In genomic region chr1:85911742-85912141, GRCh38 we compare ENCODE assay signal across 13 cellular contexts.
A peak's percentile ranks its signal among the peaks of the same experiment; 100 is the strongest.
DNase-seq lines count a peak whose midpoint lies in the region; ATAC-seq and TF ChIP-seq lines count a peak whose summit lies in the region.
"Had no signal": no experiment of that assay in that cellular context is flagged by ENCODE, and none has a peak within 500 bp of the region (broad histone marks: within the 10 kb centered on the region; RNA-seq: fewer than 3 reads in every experiment).

No MANE protein-coding gene starts in this region.

- in situ Hi-C loops in SK-MEL-5 (cut with HindIII; ENCODE audit: low pct_unique_long_range_greater_than_20kb, low sequenced_read_pairs): no loop called here

- no peaks in the 10 kb centered on the region for H4K20me1 ChIP-seq in GM23338 (replicated peaks; ENCODE audit: insufficient read depth)

- no peaks in the 10 kb centered on the region for H3K36me3 ChIP-seq in GM23338 (ENCODE audit: insufficient read depth)

- H3K27ac Mint-ChIP-seq in GM23338 (no peak overlapping the region), glutamatergic neuron (ENCODE audit: unreplicated experiment) (no peak overlapping the region)
- H3K27ac Mint-ChIP-seq in effector memory CD8-positive, alpha-beta T cell: no peak overlapping the region
- no peak overlapping the region for H3K27ac Mint-ChIP-seq in stimulated activated effector memory CD8-positive, alpha-beta T cell treated with anti-CD3 and anti-CD28 coated beads, Interleukin-12 subunit alpha, Interleukin-12 subunit beta, amount 100 ng/mL, for 72 hours
- H3K27ac Mint-ChIP-seq: CD14-positive monocyte, memory B cell had no signal

- H3K4me2 ChIP-seq in GM23338: no peak overlapping the region

- no peaks in the 10 kb centered on the region for H3K9me3 ChIP-seq in AG04450 (ENCODE audit: control insufficient read depth, insufficient read depth, low read length)

- no peaks in the 10 kb centered on the region for H3K79me2 ChIP-seq in GM23338 (replicated peaks; ENCODE audit: insufficient read depth)

- H2AFZ ChIP-seq in GM23338: no peak overlapping the region

- DNase-seq in AG04450 (ENCODE audit: low read depth, low spot score) (no peak), GM23338 (ENCODE audit: low spot score) (peak; percentile 43), SK-MEL-5 (ENCODE audit: low read depth, low spot score) (peak; percentile 19), glutamatergic neuron (no peak), C1 segment of cervical spinal cord (lab: John Stamatoyannopoulos, UW) (no peak)
- DNase-seq in effector memory CD8-positive, alpha-beta T cell: no peak
- DNase-seq in stimulated activated CD4-positive, alpha-beta T cell treated with anti-CD3 and anti-CD28 coated beads, Interleukin-4, amount 100 ng/mL, for 1 hour: no peak
- DNase-seq in stimulated activated effector memory CD8-positive, alpha-beta T cell treated with anti-CD3 and anti-CD28 coated beads, Interleukin-12 subunit alpha, Interleukin-12 subunit beta, amount 100 ng/mL, for 72 hours (ENCODE audit: low spot score in 2 of 2): no peak
- DNase-seq: GOT3, NCI-H146, right cardiac atrium had no signal

- H3K4me3 ChIP-seq in AG04450 (ENCODE audit: low read depth, low read length) (no peak overlapping the region), GM23338 (no peak overlapping the region)

- H3F3A ChIP-seq in GM23338 (replicated peaks; ENCODE audit: low read depth): no peaks in the 10 kb centered on the region

- no peaks in the 10 kb centered on the region for H3K4me1 ChIP-seq in GM23338 (ENCODE audit: insufficient read depth)

- H3K4me3 Mint-ChIP-seq in GM23338: no peak overlapping the region
- no peak overlapping the region for H3K4me3 Mint-ChIP-seq in glutamatergic neuron (ENCODE audit: unreplicated experiment)
- no peak overlapping the region for H3K4me3 Mint-ChIP-seq in effector memory CD8-positive, alpha-beta T cell
- H3K4me3 Mint-ChIP-seq in stimulated activated effector memory CD8-positive, alpha-beta T cell treated with anti-CD3 and anti-CD28 coated beads, Interleukin-12 subunit alpha, Interleukin-12 subunit beta, amount 100 ng/mL, for 72 hours: no peak overlapping the region
- H3K4me3 Mint-ChIP-seq: CD14-positive monocyte, memory B cell had no signal

- no peaks in the 10 kb centered on the region for H3K4me1 Mint-ChIP-seq in GM23338
- no peaks in the 10 kb centered on the region for H3K4me1 Mint-ChIP-seq in glutamatergic neuron (ENCODE audit: low read depth, unreplicated experiment)
- H3K4me1 Mint-ChIP-seq in effector memory CD8-positive, alpha-beta T cell (ENCODE audit: low read depth in 2 of 2): no peaks in the 10 kb centered on the region
- H3K4me1 Mint-ChIP-seq in stimulated activated effector memory CD8-positive, alpha-beta T cell treated with anti-CD3 and anti-CD28 coated beads, Interleukin-12 subunit alpha, Interleukin-12 subunit beta, amount 100 ng/mL, for 72 hours: no peaks in the 10 kb centered on the region
- H3K4me1 Mint-ChIP-seq: CD14-positive monocyte, memory B cell had no signal

- TF ChIP-seq CTCF in AG04450 (IDR thresholded peaks at IDR 0.05; ENCODE audit: low read depth, low read length): peak; percentile 44
- TF ChIP-seq CTCF in GM23338 (conservative IDR thresholded peaks at IDR 0.05; ENCODE audit: low read depth in 2 of 2): peak; percentile 43 to 65
- TF ChIP-seq CTCF in glutamatergic neuron (IDR thresholded peaks at IDR 0.05; ENCODE audit: partially characterized antibody, unreplicated experiment): peak; percentile 27

- POLR2A ChIA-PET in AG04450 (lab: Yijun Ruan, JAX): no interaction called here

- H3K9me3 Mint-ChIP-seq in GM23338 (no peaks in the 10 kb centered on the region), glutamatergic neuron (ENCODE audit: unreplicated experiment) (no peaks in the 10 kb centered on the region)
- peaks cover 0 to 2% of the 10 kb centered on the region in 2 donors for H3K9me3 Mint-ChIP-seq in effector memory CD8-positive, alpha-beta T cell
- no peaks in the 10 kb centered on the region for H3K9me3 Mint-ChIP-seq in stimulated activated effector memory CD8-positive, alpha-beta T cell treated with anti-CD3 and anti-CD28 coated beads, Interleukin-12 subunit alpha, Interleukin-12 subunit beta, amount 100 ng/mL, for 72 hours
- H3K9me3 Mint-ChIP-seq: CD14-positive monocyte, memory B cell had no signal

- H3K27me3 ChIP-seq in AG04450 (ENCODE audit: control insufficient read depth, insufficient read depth, low read length): no peaks in the 10 kb centered on the region
- H3K27me3 ChIP-seq in GM23338 (ENCODE audit: insufficient read depth): no peaks in the 10 kb centered on the region

- CTCF ChIA-PET in AG04450 (lab: Charles Lee): interaction anchor here (1.0 to 2.5 kb wide), 9 partner anchors 9 to 652 kb away, joined by 3 to 11 read pairs (median 5); partner anchors contain the start of gene C1orf52

- ATAC-seq in GM23338: no peak
- no peak for ATAC-seq in effector memory CD8-positive, alpha-beta T cell (replicated peaks)
- ATAC-seq in stimulated activated effector memory CD8-positive, alpha-beta T cell treated with anti-CD3 and anti-CD28 coated beads, Interleukin-12 subunit alpha, Interleukin-12 subunit beta, amount 100 ng/mL, for 72 hours: no peak
- ATAC-seq: right cardiac atrium had no signal

- H3K9me2 ChIP-seq in GM23338 (ENCODE audit: insufficient read depth): no peaks in the 10 kb centered on the region

- H3K27me3 Mint-ChIP-seq in GM23338 (ENCODE audit: insufficient read depth, low read depth, poor library complexity): no peaks in the 10 kb centered on the region
- H3K27me3 Mint-ChIP-seq in glutamatergic neuron (ENCODE audit: unreplicated experiment): no peaks in the 10 kb centered on the region
- no peaks in the 10 kb centered on the region for H3K27me3 Mint-ChIP-seq in effector memory CD8-positive, alpha-beta T cell

- H3K27ac ChIP-seq in AG04450 (ENCODE audit: low read depth, low read length) (no peak overlapping the region), GM23338 (ENCODE audit: low read depth) (no peak overlapping the region)

- H3K36me3 Mint-ChIP-seq in GM23338 (ENCODE audit: low read depth) (no peaks in the 10 kb centered on the region), glutamatergic neuron (ENCODE audit: unreplicated experiment) (no peaks in the 10 kb centered on the region)
- H3K36me3 Mint-ChIP-seq in effector memory CD8-positive, alpha-beta T cell (ENCODE audit: insufficient read depth): no peaks in the 10 kb centered on the region
- H3K36me3 Mint-ChIP-seq in stimulated activated effector memory CD8-positive, alpha-beta T cell treated with anti-CD3 and anti-CD28 coated beads, Interleukin-12 subunit alpha, Interleukin-12 subunit beta, amount 100 ng/mL, for 72 hours: no peaks in the 10 kb centered on the region
- H3K36me3 Mint-ChIP-seq: CD14-positive monocyte, memory B cell had no signal

TF ChIP-seq in GM23338, 12 proteins besides CTCF, POLR2A, EP300 and RAD21 (continues in another document):
- TF ChIP-seq POLR2AphosphoS5 (IDR thresholded peaks at IDR 0.05; ENCODE audit: low read depth) (no peak), EZH2phosphoT487 (IDR thresholded peaks at IDR 0.05; ENCODE audit: unreplicated experiment) (no peak), EZH2 (IDR thresholded peaks at IDR 0.05; ENCODE audit: low read depth, unreplicated experiment) (no peak), ZNF114 (CRISPR knock-in tag; IDR thresholded peaks at IDR 0.05) (no peak)

Comparison
In these comparisons a context has a peak if more than half of its experiments do, and no peak if none do; other contexts are left out.
1. DNase-seq: peak in GM23338 (single experiment) and SK-MEL-5 (single experiment); none in AG04450 (single experiment), glutamatergic neuron (single experiment), effector memory CD8-positive, alpha-beta T cell (0 of 3), stimulated activated CD4-positive, alpha-beta T cell treated with anti-CD3 and anti-CD28 coated beads, Interleukin-4, amount 100 ng/mL, for 1 hour (single experiment), C1 segment of cervical spinal cord (0 of 14) and stimulated activated effector memory CD8-positive, alpha-beta T cell treated with anti-CD3 and anti-CD28 coated beads, Interleukin-12 subunit alpha, Interleukin-12 subunit beta, amount 100 ng/mL, for 72 hours (0 of 2).
2. Peak in every context shown above with its lines, with median percentiles within 50 percentile points of each other: CTCF ChIP-seq.